In the genomic region with DNA sequence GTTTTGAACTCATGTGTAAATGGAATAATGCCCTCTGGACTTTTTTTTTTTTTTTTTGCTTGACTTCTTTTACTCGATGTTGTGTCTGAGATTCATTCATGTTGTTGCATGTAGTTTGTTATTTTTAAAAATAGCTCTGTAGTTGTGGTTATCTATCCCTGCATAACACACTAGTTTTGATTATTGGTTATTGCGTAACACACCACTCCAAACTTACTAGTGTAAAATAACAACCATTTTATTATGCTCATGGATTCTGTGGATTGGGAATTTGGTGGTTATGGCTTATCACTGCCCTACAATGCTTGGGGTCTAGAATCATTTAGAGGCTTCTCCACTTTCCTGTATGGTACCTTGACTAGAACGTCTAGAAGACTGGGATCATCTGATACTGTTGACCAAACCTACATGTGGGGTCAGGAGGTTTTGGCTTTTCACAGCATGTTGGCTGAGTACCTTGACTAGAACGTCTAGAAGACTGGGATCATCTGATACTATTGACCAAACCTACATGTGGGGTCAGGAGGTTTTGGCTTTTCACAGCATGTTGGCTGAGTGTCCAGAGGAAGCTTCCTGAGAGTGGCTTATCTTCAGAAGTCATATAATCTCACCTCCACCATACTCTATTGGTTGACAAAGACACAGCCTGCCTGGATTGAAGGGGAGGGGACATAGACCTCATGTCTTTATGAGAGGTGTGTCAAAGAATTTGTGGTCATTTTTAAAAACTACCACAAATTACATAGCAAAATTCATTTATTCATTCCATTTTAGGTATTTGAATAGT, we compare ENCODE assay signal across 1 cellular context.
TF ChIP-seq lines count a peak whose summit lies in the region.

No MANE protein-coding gene starts in this region.

TF ChIP-seq in K562, 482 proteins besides CTCF, POLR2A, EP300 and RAD21 (continued from another document):
- TF ChIP-seq, protein P1, sequence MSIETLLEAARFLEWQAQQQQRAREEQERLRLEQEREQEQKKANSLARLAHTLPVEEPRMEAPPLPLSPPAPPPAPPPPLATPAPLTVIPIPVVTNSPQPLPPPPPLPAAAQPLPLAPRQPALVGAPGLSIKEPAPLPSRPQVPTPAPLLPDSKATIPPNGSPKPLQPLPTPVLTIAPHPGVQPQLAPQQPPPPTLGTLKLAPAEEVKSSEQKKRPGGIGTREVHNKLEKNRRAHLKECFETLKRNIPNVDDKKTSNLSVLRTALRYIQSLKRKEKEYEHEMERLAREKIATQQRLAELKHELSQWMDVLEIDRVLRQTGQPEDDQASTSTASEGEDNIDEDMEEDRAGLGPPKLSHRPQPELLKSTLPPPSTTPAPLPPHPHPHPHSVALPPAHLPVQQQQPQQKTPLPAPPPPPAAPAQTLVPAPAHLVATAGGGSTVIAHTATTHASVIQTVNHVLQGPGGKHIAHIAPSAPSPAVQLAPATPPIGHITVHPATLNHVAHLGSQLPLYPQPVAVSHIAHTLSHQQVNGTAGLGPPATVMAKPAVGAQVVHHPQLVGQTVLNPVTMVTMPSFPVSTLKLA (conservative IDR thresholded peaks at IDR 0.05): peak in 1 of 2 experiments; percentile 40; a peak in 1 of 4 replicates
- no peak for TF ChIP-seq VEZF1 (CRISPR knock-in tag; IDR thresholded peaks at IDR 0.05)
- no peak for TF ChIP-seq MBD2 (IDR thresholded peaks at IDR 0.05; ENCODE audit: borderline replicate concordance, low read depth)
- peak; percentile 84 for TF ChIP-seq CBFA2T3 (IDR thresholded peaks at IDR 0.05)
